In the genomic region with DNA sequence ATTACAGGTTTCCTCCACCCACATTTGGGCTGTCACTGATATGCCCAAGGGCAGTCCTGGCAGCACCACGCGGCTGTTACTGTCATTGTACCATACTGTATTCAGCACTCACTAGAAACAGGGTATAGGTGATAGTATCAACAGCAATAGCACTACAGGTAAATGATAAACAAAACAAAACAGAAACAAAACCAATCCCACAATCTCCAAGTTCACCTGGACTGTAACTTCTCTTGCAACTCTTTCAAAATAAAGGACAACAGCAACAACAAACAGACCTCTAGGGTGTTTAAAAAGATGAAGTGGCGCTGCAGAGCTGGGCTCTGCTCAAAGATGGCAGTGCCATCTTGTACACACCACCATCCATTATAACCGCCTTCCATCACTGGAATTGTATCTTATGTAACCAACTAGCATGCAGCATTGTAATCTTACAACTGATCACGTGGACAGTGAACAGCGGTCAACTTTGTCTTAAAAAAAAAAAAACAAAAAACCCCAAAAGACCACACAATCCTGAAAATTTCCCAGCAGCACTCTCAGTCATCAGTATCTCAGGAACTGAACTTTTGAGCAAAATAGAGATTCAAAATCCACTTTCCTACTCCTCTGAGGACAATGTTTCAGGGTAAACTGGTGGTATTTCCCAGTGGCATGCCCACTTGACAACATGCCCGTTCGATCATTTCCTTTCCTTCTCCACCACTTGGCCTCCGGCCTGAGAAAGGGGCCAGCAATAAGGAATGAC, we compare ENCODE assay signal across 8 cellular contexts. TPM values are rescaled to one million over a fixed set of nuclear protein-coding genes. Genes with fewer than 3 reads are reported as not detected.
DNase-seq lines count a peak whose midpoint lies in the region; ATAC-seq, FAIRE-seq and TF ChIP-seq lines count a peak whose summit lies in the region.

No MANE protein-coding gene starts in this region.

- H3K27ac ChIP-seq in Panc1 (ENCODE audit: low read length), result peak overlapping the region; percentile 99
- peak overlapping the region; percentile 96 for H3K27ac ChIP-seq in astrocyte (ENCODE audit: low read depth, low read length)

- in situ Hi-C loops in Panc1 (cut with HindIII; ENCODE audit: low pct_unique_long_range_greater_than_20kb, low sequenced_read_pairs), result loop anchor here (25.0 kb wide), 1 partner anchor 356 kb away; no protein-coding TSS in a partner anchor

- TF ChIP-seq CTCF in Panc1 (IDR thresholded peaks at IDR 0.05) (peak; percentile 35), astrocyte (IDR thresholded peaks at IDR 0.05; ENCODE audit: insufficient read depth, low read depth, low read length) (no peak), omental fat pad (IDR thresholded peaks at IDR 0.05) (no peak)

- peak; percentile 75 for DNase-seq in Ammon's horn (ENCODE audit: low spot score)
- DNase-seq in HEK293T (ENCODE audit: extremely low spot score), result no peak
- DNase-seq in Panc1 (ENCODE audit: low read depth, low spot score), result no peak
- no peak for DNase-seq in astrocyte (ENCODE audit: low read depth)
- DNase-seq in inferior parietal cortex (ENCODE audit: extremely low spot score), result peak; percentile 74
- peak; percentile 43 for DNase-seq in stimulated activated CD4-positive, alpha-beta T cell treated with anti-CD3 and anti-CD28 coated beads, Interleukin-1b, Interleukin-23, amount 100 ng/mL, for 48 hours
- no peak for DNase-seq in omental fat pad (ENCODE audit: low spot score)

- intact Hi-C loops in Panc1 (cut with micrococcal nuclease; ENCODE audit: unreplicated experiment), result loop anchor here (2.0 kb wide), 1 partner anchor 355 kb away; no protein-coding TSS in a partner anchor

- H3K27me3 Mint-ChIP-seq in astrocyte (ENCODE audit: low read depth, unreplicated experiment), result no peaks in the 10 kb centered on the region

- POLR2A ChIA-PET in HEK293T (lab: Yijun Ruan, JAX) (interaction anchor here (1.2 to 2.8 kb wide), 8 partner anchors 70 to 118 kb away, joined by 3 to 20 read pairs (median 4); no protein-coding TSS in a partner anchor), Panc1 (lab: Charles Lee) (interaction anchor here (1.0 kb wide), 1 partner anchor 111 kb away, joined by 3 read pairs; no protein-coding TSS in a partner anchor)

- H3K9me3 ChIP-seq in Panc1 (ENCODE audit: control insufficient read depth, insufficient read depth, low read depth, low read length), result no peaks in the 10 kb centered on the region
- H3K9me3 ChIP-seq in astrocyte (ENCODE audit: insufficient read depth, low read depth, low read length), result no peaks in the 10 kb centered on the region

- peaks cover 46% of the 10 kb centered on the region for H3K36me3 ChIP-seq in Panc1 (ENCODE audit: control insufficient read depth, insufficient read depth, low read length)
- H3K36me3 ChIP-seq in astrocyte (ENCODE audit: insufficient read depth, low read length), result peaks cover 37% of the 10 kb centered on the region

- H2AFZ ChIP-seq in astrocyte (ENCODE audit: low read depth, low read length), result no peak overlapping the region

- peaks cover 27% of the 10 kb centered on the region for H3K4me1 ChIP-seq in Panc1 (ENCODE audit: control insufficient read depth, insufficient read depth, low read length)
- peaks cover 29% of the 10 kb centered on the region for H3K4me1 ChIP-seq in astrocyte (ENCODE audit: insufficient read depth, low read length)

- peaks cover 81% of the 10 kb centered on the region for H3K79me2 ChIP-seq in astrocyte (ENCODE audit: insufficient read depth, low read length)

- H3K9me3 Mint-ChIP-seq in astrocyte (ENCODE audit: unreplicated experiment), result peaks cover 2% of the 10 kb centered on the region

- peak overlapping the region; percentile 93 for H3K4me2 ChIP-seq in astrocyte (ENCODE audit: low read length)

- peaks cover 20% of the 10 kb centered on the region for H3K4me1 Mint-ChIP-seq in astrocyte (ENCODE audit: low read depth, unreplicated experiment)

- FAIRE-seq in astrocyte (lab: Jason Lieb, UNC), result no peak

- peaks cover 41% of the 10 kb centered on the region for H3K36me3 Mint-ChIP-seq in astrocyte (ENCODE audit: low read depth, unreplicated experiment)

- peak overlapping the region; percentile 98 for H3K9ac ChIP-seq in astrocyte (ENCODE audit: low read length)

- ATAC-seq in Panc1 (no peak), omental fat pad (ENCODE audit: low FRiP score) (no peak), GM19324 (IDR thresholded peaks at IDR 0.05; ENCODE audit: low FRiP score, unreplicated experiment) (no peak)

- peak overlapping the region; percentile 100 for H3K27ac Mint-ChIP-seq in astrocyte (ENCODE audit: unreplicated experiment)

- CTCF ChIA-PET in HEK293T (lab: Yijun Ruan, JAX) (interaction anchor here (0.6 to 1.6 kb wide), 6 partner anchors 8 to 498 kb away, joined by 3 to 6 read pairs (median 4); no protein-coding TSS in a partner anchor), Panc1 (lab: Charles Lee) (no interaction called here)

- TSS peak; percentile 51 for BruUV-seq in Panc1 (replicated peaks; lab: Mats Ljungman, UMichigan)

- peaks cover 34% of the 10 kb centered on the region for H4K20me1 ChIP-seq in astrocyte (ENCODE audit: insufficient read depth, low read length)

- H3K4me3 ChIP-seq in Panc1 (ENCODE audit: low read depth in 2 of 2, low read length in 2 of 2) (peak overlapping the region; percentile 96 to 100), astrocyte (ENCODE audit: insufficient read depth, low read depth, low read length) (peak overlapping the region; percentile 88)

- peak overlapping the region; percentile 98 for H3K4me3 Mint-ChIP-seq in astrocyte (ENCODE audit: unreplicated experiment)

- H3K27me3 ChIP-seq in Panc1 (ENCODE audit: control insufficient read depth, insufficient read depth, low read length), result no peaks in the 10 kb centered on the region
- no peaks in the 10 kb centered on the region for H3K27me3 ChIP-seq in astrocyte (ENCODE audit: insufficient read depth, low read length)

TF ChIP-seq in HEK293T, 16 proteins besides CTCF, POLR2A, EP300 and RAD21:
- TF ChIP-seq ZNF384 (IDR thresholded peaks at IDR 0.05) (peak; percentile 92; the same call in 1 of the 2 replicates), FOXM1 (IDR thresholded peaks at IDR 0.05; ENCODE audit: borderline replicate concordance) (no peak), CTBP1 (IDR thresholded peaks at IDR 0.05; ENCODE audit: borderline replicate concordance) (no peak), HDGF (IDR thresholded peaks at IDR 0.05; ENCODE audit: borderline replicate concordance) (no peak), FOXK2 (IDR thresholded peaks at IDR 0.05) (no peak), FOXA1 (IDR thresholded peaks at IDR 0.05) (no peak)
- TF ChIP-seq, protein P1, sequence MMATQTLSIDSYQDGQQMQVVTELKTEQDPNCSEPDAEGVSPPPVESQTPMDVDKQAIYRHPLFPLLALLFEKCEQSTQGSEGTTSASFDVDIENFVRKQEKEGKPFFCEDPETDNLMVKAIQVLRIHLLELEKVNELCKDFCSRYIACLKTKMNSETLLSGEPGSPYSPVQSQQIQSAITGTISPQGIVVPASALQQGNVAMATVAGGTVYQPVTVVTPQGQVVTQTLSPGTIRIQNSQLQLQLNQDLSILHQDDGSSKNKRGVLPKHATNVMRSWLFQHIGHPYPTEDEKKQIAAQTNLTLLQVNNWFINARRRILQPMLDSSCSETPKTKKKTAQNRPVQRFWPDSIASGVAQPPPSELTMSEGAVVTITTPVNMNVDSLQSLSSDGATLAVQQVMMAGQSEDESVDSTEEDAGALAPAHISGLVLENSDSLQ (IDR thresholded peaks at IDR 0.05), result peak; percentile 1; the same call in 1 of the 2 replicates

RNA-seq across cellular contexts. Expression of gene IRF2BP2, which starts 3.8 kb away (rescaled TPM):
- total RNA-seq in Panc1 (2021; ENCODE audit: unreplicated experiment) (187 TPM), astrocyte (122 and 126 TPM in 2 replicates), omental fat pad (10 to 100 TPM; 39.4 to 67.1 (median 40.0) TPM)
- polyA plus RNA-seq in Panc1 (2012; ENCODE audit: insufficient read length), result 155 TPM

Comparison
In these comparisons a context has a peak if more than half of its experiments do, and no peak if none do; other contexts are left out.
1. DNase-seq: peak in Ammon's horn (single experiment), inferior parietal cortex (single experiment) and stimulated activated CD4-positive, alpha-beta T cell treated with anti-CD3 and anti-CD28 coated beads, Interleukin-1b, Interleukin-23, amount 100 ng/mL, for 48 hours (single experiment); none in HEK293T (single experiment), Panc1 (single experiment), astrocyte (single experiment) and omental fat pad (single experiment).